In genomic region chr17:1592751-1593629, GRCh38 we compare ENCODE assay signal across 10 cellular contexts. TPM values are rescaled to one million over a fixed set of nuclear protein-coding genes. Genes with fewer than 3 reads are reported as not detected.
DNase-seq lines count a peak whose midpoint lies in the region; ATAC-seq and TF ChIP-seq lines count a peak whose summit lies in the region.
"Had no signal": no experiment of that assay in that cellular context is flagged by ENCODE, and none has a peak within 500 bp of the region (broad histone marks: within the 10 kb centered on the region; RNA-seq: fewer than 3 reads in every experiment).

No MANE protein-coding gene starts in this region.

- WGBS in adrenal gland, 4 donors: 60 to 77% (median 73%) methylated on average over 24 to 25 of the region's 25 CpGs

- peak overlapping the region; percentile 38 to 93 (median 80); a peak in 21 of 22 replicates for H3K9ac ChIP-seq in BLaER1 treated with 17β-estradiol and CSF1 and Interleukin-3, amounts not matched to agents 10 nM and 100 nM
- H3K9ac ChIP-seq: parathyroid adenoma had no signal

- H3K27ac ChIP-seq in BLaER1 treated with 17β-estradiol and CSF1 and Interleukin-3, amounts not matched to agents 10 nM and 100 nM: peak overlapping the region in 10 of 11 experiments; percentile 60 to 99 (median 92); a peak in 21 of 22 replicates
- no peak overlapping the region for H3K27ac ChIP-seq in adrenal gland
- H3K27ac ChIP-seq: parathyroid adenoma had no signal

- H3K27me3 Mint-ChIP-seq in activated T-cell treated with anti-CD3 and anti-CD28 coated beads, Interleukin-2, amount 50 U/mL, for 72 hours (ENCODE audit: low read depth): no peaks in the 10 kb centered on the region
- H3K27me3 Mint-ChIP-seq: CD8-positive, alpha-beta memory T cell had no signal

- H3K4me3 Mint-ChIP-seq in activated T-cell treated with anti-CD3 and anti-CD28 coated beads, Interleukin-2, amount 50 U/mL, for 72 hours: peak overlapping the region in 1 of 2 donors; percentile 74
- H3K4me3 Mint-ChIP-seq: CD8-positive, alpha-beta memory T cell had no signal

- H3K4me1 Mint-ChIP-seq in activated T-cell treated with anti-CD3 and anti-CD28 coated beads, Interleukin-2, amount 50 U/mL, for 72 hours (ENCODE audit: low read depth): peaks cover 14% of the 10 kb centered on the region

- H4K20me1 ChIP-seq in BLaER1 treated with 17β-estradiol and CSF1 and Interleukin-3, amounts not matched to agents 10 nM and 100 nM: no peaks in the 10 kb centered on the region; a peak in 1 of 22 replicates

- intact Hi-C loops in adrenal gland (cut with DNase I): no loop called here

- no peaks in the 10 kb centered on the region for H3K9me3 Mint-ChIP-seq in activated T-cell treated with anti-CD3 and anti-CD28 coated beads, Interleukin-2, amount 50 U/mL, for 72 hours
- H3K9me3 Mint-ChIP-seq: CD8-positive, alpha-beta memory T cell had no signal

- no peaks in the 10 kb centered on the region for H3K36me3 Mint-ChIP-seq in activated T-cell treated with anti-CD3 and anti-CD28 coated beads, Interleukin-2, amount 50 U/mL, for 72 hours (ENCODE audit: insufficient read depth in 2 of 2)
- H3K36me3 Mint-ChIP-seq: CD8-positive, alpha-beta memory T cell had no signal

- ATAC-seq in HG03066 (IDR thresholded peaks at IDR 0.05; ENCODE audit: low read depth, unreplicated experiment): peak; percentile 68
- peak; percentile 49 to 59 for ATAC-seq in activated T-cell treated with anti-CD3 and anti-CD28 coated beads, Interleukin-2, amount 50 U/mL, for 72 hours (replicated peaks in 1 of 2)

- H3K4me3 ChIP-seq in BLaER1 treated with 17β-estradiol and CSF1 and Interleukin-3, amounts not matched to agents 10 nM and 100 nM: peak overlapping the region in 8 of 10 experiments; percentile 28 to 51 (median 40); a peak in 14 of 20 replicates
- H3K4me3 ChIP-seq in adrenal gland: no peak overlapping the region

- peaks cover 80 to 88% (median 83%) of the 10 kb centered on the region in 10 experiments for H3K4me1 ChIP-seq in BLaER1 treated with 17β-estradiol and CSF1 and Interleukin-3, amounts not matched to agents 10 nM and 100 nM
- H3K4me1 ChIP-seq in adrenal gland (replicated peaks in 1 of 2): peaks cover 15 to 27% of the 10 kb centered on the region in 2 donors

- DNase-seq in activated T-cell treated with anti-CD3 and anti-CD28 coated beads, Interleukin-2, amount 50 U/mL, for 72 hours: no peak
- DNase-seq in adrenal gland (no peak), NCI-H1105 treated with DMSO at 0.1 percent for 48 hours (lab: John Stamatoyannopoulos, UW) (no peak), DMS79 treated with DMSO at 0.1 percent for 48 hours (lab: John Stamatoyannopoulos, UW) (no peak), NCI-H748 (lab: John Stamatoyannopoulos, UW; ENCODE audit: unreplicated experiment) (no peak)

- peak overlapping the region; percentile 85 to 98 (median 93) for H3K4me2 ChIP-seq in BLaER1 treated with 17β-estradiol and CSF1 and Interleukin-3, amounts not matched to agents 10 nM and 100 nM

- H3K36me3 ChIP-seq in BLaER1 treated with 17β-estradiol and CSF1 and Interleukin-3, amounts not matched to agents 10 nM and 100 nM: peaks cover 0 to 77% (median 45%) of the 10 kb centered on the region in 11 experiments; a peak in 16 of 22 replicates
- peaks cover 0 to 5% of the 10 kb centered on the region in 2 donors for H3K36me3 ChIP-seq in adrenal gland (replicated peaks in 1 of 2)

- no peak overlapping the region for H3K27ac Mint-ChIP-seq in activated T-cell treated with anti-CD3 and anti-CD28 coated beads, Interleukin-2, amount 50 U/mL, for 72 hours

- TF ChIP-seq POLR2A in GM19193 (IDR thresholded peaks at IDR 0.05; ENCODE audit: extremely low read depth, insufficient read depth, insufficient read length): peak; percentile 36
- TF ChIP-seq POLR2A in adrenal gland (IDR thresholded peaks at IDR 0.05): no peak

- H3K9me3 ChIP-seq in BLaER1 treated with 17β-estradiol and CSF1 and Interleukin-3, amounts not matched to agents 10 nM and 100 nM (replicated peaks in 1 of 11): no peaks in the 10 kb centered on the region
- H3K9me3 ChIP-seq in adrenal gland (replicated peaks in 1 of 3): no peaks in the 10 kb centered on the region

- no peaks in the 10 kb centered on the region for H3K27me3 ChIP-seq in BLaER1 treated with 17β-estradiol and CSF1 and Interleukin-3, amounts not matched to agents 10 nM and 100 nM
- no peaks in the 10 kb centered on the region for H3K27me3 ChIP-seq in adrenal gland

- TF ChIP-seq CTCF in adrenal gland (IDR thresholded peaks at IDR 0.05): no peak

RNA-seq across cellular contexts. Expression of gene PITPNA, which starts 30.4 kb away (rescaled TPM):
- 10 to 100 TPM; 36.0 to 40.7 TPM for total RNA-seq in activated T-cell treated with anti-CD3 and anti-CD28 coated beads, Interleukin-2, amount 50 U/mL, for 72 hours
- 100 to 1,000 TPM in 1 of 8 donors, 10 to 100 TPM in 7; 32.1 to 107 (median 54.3) TPM for total RNA-seq in adrenal gland
- polyA plus RNA-seq in adrenal gland: 100 to 1,000 TPM in 1 of 3 donors, 10 to 100 TPM in 2; 16.4 to 157 (median 17.8) TPM

RNA-seq across cellular contexts. Expression of gene SLC43A2, which starts 35.6 kb away (rescaled TPM):
- 1 to 10 TPM; 3.4 to 3.8 TPM for total RNA-seq in activated T-cell treated with anti-CD3 and anti-CD28 coated beads, Interleukin-2, amount 50 U/mL, for 72 hours
- total RNA-seq in adrenal gland: 10 to 100 TPM; 12.3 to 32.5 (median 19.8) TPM
- polyA plus RNA-seq in adrenal gland: 10 to 100 TPM in 1 of 3 donors, 1 to 10 TPM in 2; 6.8 to 17.2 (median 7.5) TPM

RNA-seq across cellular contexts. Expression of gene SCARF1, which starts 52.5 kb away (rescaled TPM):
- total RNA-seq in activated T-cell treated with anti-CD3 and anti-CD28 coated beads, Interleukin-2, amount 50 U/mL, for 72 hours: 1 to 10 TPM; 1.9 to 2.5 TPM
- total RNA-seq in adrenal gland: 10 to 100 TPM in 7 of 8 donors, 1 to 10 TPM in 1; 9.3 to 24.8 (median 18.9) TPM
- polyA plus RNA-seq in adrenal gland: 10 to 100 TPM in 2 of 3 donors, under 1 TPM in 1; 0.81 to 19.1 (median 10.5) TPM

RNA-seq across cellular contexts. Expression of gene RILP, which starts 56.7 kb away (rescaled TPM):
- 1 to 10 TPM; 3.4 to 4.4 TPM for total RNA-seq in activated T-cell treated with anti-CD3 and anti-CD28 coated beads, Interleukin-2, amount 50 U/mL, for 72 hours
- total RNA-seq in adrenal gland: 10 to 100 TPM; 21.5 to 78.3 (median 36.2) TPM
- polyA plus RNA-seq in adrenal gland: 10 to 100 TPM; 37.9 to 46.5 (median 40.4) TPM

Comparison
In these comparisons a context has a peak if more than half of its experiments do, and no peak if none do; other contexts are left out.
1. H3K27ac ChIP-seq: peak in BLaER1 treated with 17β-estradiol and CSF1 and Interleukin-3, amounts not matched to agents 10 nM and 100 nM (10 of 11); none in adrenal gland (0 of 5).
2. H3K4me3 ChIP-seq: peak in BLaER1 treated with 17β-estradiol and CSF1 and Interleukin-3, amounts not matched to agents 10 nM and 100 nM (8 of 10); none in adrenal gland (0 of 4).